Comparison of ENCODE assay signal across 10 cellular contexts in genomic region chr17:9217151-9218067, GRCh38.
A peak's percentile ranks its signal among the peaks of the same experiment; 100 is the strongest.
DNase-seq lines count a peak whose midpoint lies in the region; ATAC-seq, FAIRE-seq and TF ChIP-seq lines count a peak whose summit lies in the region.
"Had no signal": no experiment of that assay in that cellular context is flagged by ENCODE, and none has a peak within 500 bp of the region (broad histone marks: within the 10 kb centered on the region; RNA-seq: fewer than 3 reads in every experiment).

No MANE protein-coding gene starts in this region.

- no peaks in the 10 kb centered on the region for H4K20me1 ChIP-seq in PC-9 (ENCODE audit: insufficient read depth)
- no peaks in the 10 kb centered on the region for H4K20me1 ChIP-seq in fibroblast of lung (ENCODE audit: control insufficient read depth, extremely low read depth, insufficient read depth, low read length)

- H3K79me2 ChIP-seq in PC-9 (ENCODE audit: low read depth), result no peaks in the 10 kb centered on the region
- H3K79me2 ChIP-seq in fibroblast of lung (ENCODE audit: control insufficient read depth, insufficient read depth, low read length), result no peaks in the 10 kb centered on the region
- H3K79me2 ChIP-seq in parathyroid adenoma, result no peaks in the 10 kb centered on the region

- POLR2A ChIA-PET in PC-9 (lab: Charles Lee; ENCODE audit: unreplicated experiment), result interaction anchor here (0.6 kb wide), 2 partner anchors 21 to 52 kb away, joined by 3 read pairs; no protein-coding TSS in a partner anchor

- H3K9me2 ChIP-seq in PC-9 (ENCODE audit: insufficient read depth), result no peaks in the 10 kb centered on the region

- H3K4me2 ChIP-seq in PC-9, result peak overlapping the region; percentile 39
- H3K4me2 ChIP-seq in fibroblast of lung (ENCODE audit: extremely low read depth, insufficient read depth, low read length), result peak overlapping the region; percentile 3
- no peak overlapping the region for H3K4me2 ChIP-seq in parathyroid adenoma (ENCODE audit: low read length)

- CTCF ChIA-PET in PC-9 (lab: Charles Lee), result interaction anchor here (0.6 kb wide), 1 partner anchor 919 kb away, joined by 3 read pairs; no protein-coding TSS in a partner anchor

- TF ChIP-seq CTCF in PC-9 (conservative IDR thresholded peaks at IDR 0.05) (no peak), fibroblast of lung (conservative IDR thresholded peaks at IDR 0.05 in 1 of 2, IDR thresholded peaks at IDR 0.05 in 1 of 2; ENCODE audit: low read depth in 1 of 2, low read length in 2 of 2) (no peak), parathyroid adenoma (IDR thresholded peaks at IDR 0.05) (no peak)

- H3K36me3 ChIP-seq in PC-9 (ENCODE audit: low read depth), result no peaks in the 10 kb centered on the region
- H3K36me3 ChIP-seq in fibroblast of lung (ENCODE audit: control insufficient read depth, insufficient read depth, low read length), result no peaks in the 10 kb centered on the region
- H3K36me3 ChIP-seq in parathyroid adenoma (ENCODE audit: control insufficient read depth, insufficient read depth, low read length), result no peaks in the 10 kb centered on the region

- H2AFZ ChIP-seq in PC-9 (no peak overlapping the region), fibroblast of lung (ENCODE audit: low read length) (peak overlapping the region; percentile 4), parathyroid adenoma (peak overlapping the region; percentile 14)

- DNase-seq in Daoy (ENCODE audit: low read depth) (peak; percentile 54), PC-9 (peak; percentile 32 to 73), fibroblast of lung (ENCODE audit: low read depth in 2 of 2) (peak; percentile 72 to 85), NCI-H2196 (lab: John Stamatoyannopoulos, UW; ENCODE audit: unreplicated experiment) (no peak), GM12892 (ENCODE audit: insufficient read length) (no peak)
- DNase-seq: activated CD4-positive, alpha-beta memory T cell treated with anti-CD3 and anti-CD28 coated beads, Interleukin-2, amount 10 ng/mL, durations not matched to agents 7 days and 5 days; DMS153 had no signal

- FAIRE-seq in GM12892 (lab: Jason Lieb, UNC), result no peak

- H3K4me3 ChIP-seq in PC-9, result no peak overlapping the region
- H3K4me3 ChIP-seq in fibroblast of lung (replicated peaks in 1 of 4; ENCODE audit: control extremely low read depth in 1 of 4, insufficient read depth in 1 of 4, low read depth in 3 of 4, low read length in 4 of 4), result no peak overlapping the region
- H3K4me3 ChIP-seq in parathyroid adenoma (ENCODE audit: low read depth, low read length), result no peak overlapping the region

- H3K4me1 ChIP-seq in PC-9 (replicated peaks; ENCODE audit: insufficient read depth) (peaks cover 11% of the 10 kb centered on the region), fibroblast of lung (ENCODE audit: control insufficient read depth, extremely low read depth, insufficient read depth, low read length) (no peaks in the 10 kb centered on the region), parathyroid adenoma (no peaks in the 10 kb centered on the region)

- no TSS peak for BruUV-seq in PC-9 (replicated peaks; lab: Mats Ljungman, UMichigan)

- intact Hi-C loops in PC-9 (cut with micrococcal nuclease; ENCODE audit: unreplicated experiment), result no loop called here

- no peaks in the 10 kb centered on the region for H3F3A ChIP-seq in PC-9 (ENCODE audit: insufficient read depth, low read depth)

- H3K27ac ChIP-seq in PC-9, result no peak overlapping the region
- peak overlapping the region; percentile 7 for H3K27ac ChIP-seq in fibroblast of lung (ENCODE audit: insufficient read depth, low read length)
- no peak overlapping the region for H3K27ac ChIP-seq in parathyroid adenoma

- ATAC-seq in GM21529 (IDR thresholded peaks at IDR 0.05; ENCODE audit: unreplicated experiment) (no peak), HG03139 (IDR thresholded peaks at IDR 0.05; ENCODE audit: unreplicated experiment) (no peak)

- TF ChIP-seq POLR2A in GM12892 (IDR thresholded peaks at IDR 0.05; ENCODE audit: low read depth, low read length), result no peak

- H3K27me3 ChIP-seq in PC-9 (ENCODE audit: insufficient read depth, low read depth) (no peaks in the 10 kb centered on the region), fibroblast of lung (ENCODE audit: control insufficient read depth, insufficient read depth, low read length) (no peaks in the 10 kb centered on the region), parathyroid adenoma (ENCODE audit: control insufficient read depth, insufficient read depth, low read length) (no peaks in the 10 kb centered on the region)

- H3K9ac ChIP-seq in fibroblast of lung (ENCODE audit: insufficient read depth, low read length) (no peak overlapping the region), parathyroid adenoma (no peak overlapping the region)

- H3K9me3 ChIP-seq in PC-9 (ENCODE audit: insufficient read depth, low read depth) (peaks cover 4% of the 10 kb centered on the region; the same call in 1 of the 2 replicates), fibroblast of lung (ENCODE audit: control insufficient read depth, insufficient read depth, low read depth, low read length) (no peaks in the 10 kb centered on the region), parathyroid adenoma (ENCODE audit: control insufficient read depth, low read length) (no peaks in the 10 kb centered on the region)

Comparison
In these comparisons a context has a peak if more than half of its experiments do, and no peak if none do; other contexts are left out.
1. DNase-seq: peak in Daoy (single experiment), PC-9 (2 of 2) and fibroblast of lung (2 of 2); none in NCI-H2196 (single experiment) and GM12892 (single experiment).